In the genomic region with DNA sequence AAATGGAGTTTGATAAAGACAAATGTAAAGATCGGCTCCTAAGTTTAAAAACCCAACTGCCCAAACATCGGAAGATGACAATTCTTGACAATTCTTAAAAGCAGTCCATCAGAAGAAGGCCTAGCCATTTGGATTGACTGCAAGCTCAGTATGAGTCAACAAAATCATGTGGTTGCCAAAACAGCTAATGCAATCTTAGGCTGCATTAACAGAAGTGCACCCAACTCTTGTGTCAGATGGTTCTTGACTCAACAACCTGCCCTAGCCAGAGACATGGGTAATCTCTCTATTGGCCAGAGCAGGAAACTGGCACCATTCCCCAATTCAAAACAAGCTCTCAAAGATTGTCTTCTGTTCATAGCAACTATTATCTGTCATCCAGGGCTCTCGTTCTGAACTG, we compare ENCODE assay signal across 13 cellular contexts. TPM values are rescaled to one million over a fixed set of nuclear protein-coding genes. Genes with fewer than 3 reads are reported as not detected.
DNase-seq lines count a peak whose midpoint lies in the region; ATAC-seq and TF ChIP-seq lines count a peak whose summit lies in the region.
"Had no signal": no experiment of that assay in that cellular context is flagged by ENCODE, and none has a peak within 500 bp of the region (broad histone marks: within the 10 kb centered on the region; RNA-seq: fewer than 3 reads in every experiment).

No MANE protein-coding gene starts in this region.

- no peak overlapping the region for H3K4me3 Mint-ChIP-seq in WTC11
- H3K4me3 Mint-ChIP-seq: activated B cell treated with CpG ODN at 0.5 μM for 24 hours; activated naive CD4-positive, alpha-beta T cell treated with anti-CD3 and anti-CD28 coated beads, Interleukin-2, amount 50 U/mL, for 24 hours had no signal

- no peaks in the 10 kb centered on the region for H3K36me3 Mint-ChIP-seq in WTC11
- H3K36me3 Mint-ChIP-seq: activated naive CD4-positive, alpha-beta T cell treated with anti-CD3 and anti-CD28 coated beads, Interleukin-2, amount 50 U/mL, for 24 hours had no signal

- WGBS in gastroesophageal sphincter (ENCODE audit: low coverage in 1 of 2), 2 donors: 56% methylated on average over 3 of the region's 3 CpGs; no CpG with 5 or more reads in 1 of the 2 donors

- H3K4me3 ChIP-seq in left ventricle myocardium inferior: no peak overlapping the region
- H3K4me3 ChIP-seq in gastroesophageal sphincter: no peak overlapping the region
- no peak overlapping the region for H3K4me3 ChIP-seq in dorsolateral prefrontal cortex

- H3K4me1 ChIP-seq in left ventricle myocardium inferior (peaks cover 9% of the 10 kb centered on the region), gastroesophageal sphincter (peaks cover 0 to 7% (median 0%) of the 10 kb centered on the region in 3 donors)

- H3K27me3 Mint-ChIP-seq in WTC11 (ENCODE audit: low read depth): no peaks in the 10 kb centered on the region; the same call in 1 of the 2 replicates
- H3K27me3 Mint-ChIP-seq: activated B cell treated with CpG ODN at 0.5 μM for 24 hours; activated naive CD4-positive, alpha-beta T cell treated with anti-CD3 and anti-CD28 coated beads, Interleukin-2, amount 50 U/mL, for 24 hours had no signal

- H3K4me1 Mint-ChIP-seq in WTC11: no peaks in the 10 kb centered on the region

- no peak overlapping the region for H3K27ac Mint-ChIP-seq in WTC11
- H3K27ac Mint-ChIP-seq: activated B cell treated with CpG ODN at 0.5 μM for 24 hours; activated naive CD4-positive, alpha-beta T cell treated with anti-CD3 and anti-CD28 coated beads, Interleukin-2, amount 50 U/mL, for 24 hours had no signal

- no peak for TF ChIP-seq EP300 in gastroesophageal sphincter (IDR thresholded peaks at IDR 0.05)

- CTCF ChIA-PET in WTC11 (lab: Charles Lee): interaction anchor here (2.1 kb wide), 1 partner anchor 9 kb away, joined by 7 read pairs; no protein-coding TSS in a partner anchor

- no peaks in the 10 kb centered on the region for H3K9me3 Mint-ChIP-seq in WTC11
- H3K9me3 Mint-ChIP-seq: activated B cell treated with CpG ODN at 0.5 μM for 24 hours; activated naive CD4-positive, alpha-beta T cell treated with anti-CD3 and anti-CD28 coated beads, Interleukin-2, amount 50 U/mL, for 24 hours had no signal

- H3K27ac ChIP-seq in left ventricle myocardium inferior (replicated peaks): no peak overlapping the region
- no peak overlapping the region for H3K27ac ChIP-seq in gastroesophageal sphincter
- peak overlapping the region; percentile 27 for H3K27ac ChIP-seq in temporal lobe (ENCODE audit: low read depth, low read length)
- H3K27ac ChIP-seq in dorsolateral prefrontal cortex: peak overlapping the region in 29 of 59 donors; percentile 2 to 94 (median 63)
- H3K27ac ChIP-seq: C4-2B had no signal

- peak; percentile 77 for ATAC-seq in Right ventricle myocardium superior (ENCODE audit: poor library complexity)
- ATAC-seq in gastroesophageal sphincter: peak; percentile 87
- no peak for ATAC-seq in HG02642 (IDR thresholded peaks at IDR 0.05; ENCODE audit: poor library complexity, unreplicated experiment)
- ATAC-seq in WTC11: no peak

- DNase-seq in Right ventricle myocardium superior (no peak), left ventricle myocardium inferior (no peak), SKM-1 (lab: John Stamatoyannopoulos, UW; ENCODE audit: unreplicated experiment) (peak; percentile 58), dorsolateral prefrontal cortex (no peak), WTC11 (ENCODE audit: low spot score) (no peak)
- DNase-seq: activated B cell treated with CpG ODN at 0.5 μM for 24 hours; NCI-H82; stimulated activated CD4-positive, alpha-beta T cell treated with anti-CD3 and anti-CD28 coated beads, Interleukin-4, amount 100 ng/mL, for 24 hours had no signal

- H3K9me3 ChIP-seq in left ventricle myocardium inferior (replicated peaks) (no peaks in the 10 kb centered on the region), gastroesophageal sphincter (no peaks in the 10 kb centered on the region)

- H3K27me3 ChIP-seq in left ventricle myocardium inferior (ENCODE audit: low read depth) (no peaks in the 10 kb centered on the region), gastroesophageal sphincter (no peaks in the 10 kb centered on the region), dorsolateral prefrontal cortex (no peaks in the 10 kb centered on the region)

- POLR2A ChIA-PET in WTC11 (lab: Charles Lee): no interaction called here

- H3K36me3 ChIP-seq in left ventricle myocardium inferior: no peaks in the 10 kb centered on the region
- no peaks in the 10 kb centered on the region for H3K36me3 ChIP-seq in gastroesophageal sphincter

- intact Hi-C loops in Right ventricle myocardium superior (cut with DNase I): no loop called here
- intact Hi-C loops in left ventricle myocardium inferior (cut with micrococcal nuclease): loop anchor here (10.0 kb wide), 1 partner anchor 135 kb away; no protein-coding TSS in a partner anchor
- intact Hi-C loops in dorsolateral prefrontal cortex (cut with DNase I): no loop called here

- no peak for TF ChIP-seq POLR2A in gastroesophageal sphincter (IDR thresholded peaks at IDR 0.05)

- TF ChIP-seq CTCF in left ventricle myocardium inferior (IDR thresholded peaks at IDR 0.05; ENCODE audit: borderline replicate concordance): no peak
- no peak for TF ChIP-seq CTCF in gastroesophageal sphincter (IDR thresholded peaks at IDR 0.05)
- TF ChIP-seq CTCF in dorsolateral prefrontal cortex (IDR thresholded peaks at IDR 0.05 in 54 of 56, conservative IDR thresholded peaks at IDR 0.05 in 2 of 56; ENCODE audit: low read depth in 1 of 56, partially characterized antibody in 56 of 56): no peak
- TF ChIP-seq CTCF in WTC11 (IDR thresholded peaks at IDR 0.05): no peak

TF ChIP-seq in WTC11, 78 proteins besides CTCF, POLR2A, EP300 and RAD21 (continues in another document):
- TF ChIP-seq, protein P1, sequence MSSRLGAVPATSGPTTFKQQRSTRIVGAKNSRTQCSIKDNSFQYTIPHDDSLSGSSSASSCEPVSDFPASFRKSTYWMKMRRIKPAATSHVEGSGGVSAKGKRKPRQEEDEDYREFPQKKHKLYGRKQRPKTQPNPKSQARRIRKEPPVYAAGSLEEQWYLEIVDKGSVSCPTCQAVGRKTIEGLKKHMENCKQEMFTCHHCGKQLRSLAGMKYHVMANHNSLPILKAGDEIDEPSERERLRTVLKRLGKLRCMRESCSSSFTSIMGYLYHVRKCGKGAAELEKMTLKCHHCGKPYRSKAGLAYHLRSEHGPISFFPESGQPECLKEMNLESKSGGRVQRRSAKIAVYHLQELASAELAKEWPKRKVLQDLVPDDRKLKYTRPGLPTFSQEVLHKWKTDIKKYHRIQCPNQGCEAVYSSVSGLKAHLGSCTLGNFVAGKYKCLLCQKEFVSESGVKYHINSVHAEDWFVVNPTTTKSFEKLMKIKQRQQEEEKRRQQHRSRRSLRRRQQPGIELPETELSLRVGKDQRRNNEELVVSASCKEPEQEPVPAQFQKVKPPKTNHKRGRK (CRISPR knock-in tag; IDR thresholded peaks at IDR 0.05; ENCODE audit: borderline replicate concordance): no peak
- TF ChIP-seq, protein P2, sequence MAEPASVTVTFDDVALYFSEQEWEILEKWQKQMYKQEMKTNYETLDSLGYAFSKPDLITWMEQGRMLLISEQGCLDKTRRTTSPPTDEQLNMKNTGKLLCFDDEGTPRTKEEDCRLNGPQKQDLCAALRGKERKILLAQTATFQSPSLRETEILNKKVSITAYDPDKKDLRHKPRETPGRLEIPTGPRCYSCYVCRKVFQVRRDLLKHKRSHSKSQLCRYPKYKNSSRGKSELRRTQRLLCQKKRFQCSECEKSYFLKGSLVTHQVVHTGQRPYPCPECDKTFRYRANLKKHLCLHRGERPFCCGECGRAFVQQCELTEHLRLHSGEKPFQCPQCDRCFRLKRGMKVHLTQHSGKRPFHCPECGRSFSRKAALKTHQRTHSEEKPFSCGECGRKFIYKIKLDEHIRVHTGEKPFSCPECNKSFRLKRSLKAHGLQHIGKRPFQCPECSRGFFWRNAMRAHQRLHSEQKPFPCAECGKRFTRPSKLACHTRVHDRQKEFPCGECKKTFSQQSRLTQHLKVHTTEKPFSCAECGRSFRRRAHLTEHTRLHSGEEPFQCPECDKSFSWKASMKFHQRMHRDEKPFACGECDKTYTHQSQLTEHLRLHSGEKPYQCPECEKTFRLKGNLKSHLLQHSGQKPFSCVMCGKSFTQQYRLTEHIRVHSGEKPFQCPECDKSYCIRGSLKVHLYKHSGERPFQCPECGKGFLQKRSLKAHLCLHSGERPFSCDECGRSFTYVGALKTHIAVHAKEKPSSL (CRISPR knock-in tag; conservative IDR thresholded peaks at IDR 0.05): no peak
- no peak for TF ChIP-seq HMGA2 (CRISPR knock-in tag; IDR thresholded peaks at IDR 0.05)
- TF ChIP-seq CBFB (CRISPR knock-in tag; IDR thresholded peaks at IDR 0.05; ENCODE audit: low read depth): no peak
- TF ChIP-seq TCF7 (CRISPR knock-in tag; IDR thresholded peaks at IDR 0.05; ENCODE audit: low read depth): no peak
- no peak for TF ChIP-seq ZNF396 (CRISPR knock-in tag; IDR thresholded peaks at IDR 0.05; ENCODE audit: borderline replicate concordance)
- TF ChIP-seq RORB (CRISPR knock-in tag; IDR thresholded peaks at IDR 0.05): no peak
- TF ChIP-seq SOX15 (CRISPR knock-in tag; IDR thresholded peaks at IDR 0.05): no peak
- no peak for TF ChIP-seq ZBTB21 (CRISPR knock-in tag; IDR thresholded peaks at IDR 0.05; ENCODE audit: borderline replicate concordance)
- TF ChIP-seq, protein P3, sequence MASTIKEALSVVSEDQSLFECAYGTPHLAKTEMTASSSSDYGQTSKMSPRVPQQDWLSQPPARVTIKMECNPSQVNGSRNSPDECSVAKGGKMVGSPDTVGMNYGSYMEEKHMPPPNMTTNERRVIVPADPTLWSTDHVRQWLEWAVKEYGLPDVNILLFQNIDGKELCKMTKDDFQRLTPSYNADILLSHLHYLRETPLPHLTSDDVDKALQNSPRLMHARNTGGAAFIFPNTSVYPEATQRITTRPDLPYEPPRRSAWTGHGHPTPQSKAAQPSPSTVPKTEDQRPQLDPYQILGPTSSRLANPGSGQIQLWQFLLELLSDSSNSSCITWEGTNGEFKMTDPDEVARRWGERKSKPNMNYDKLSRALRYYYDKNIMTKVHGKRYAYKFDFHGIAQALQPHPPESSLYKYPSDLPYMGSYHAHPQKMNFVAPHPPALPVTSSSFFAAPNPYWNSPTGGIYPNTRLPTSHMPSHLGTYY (CRISPR knock-in tag; IDR thresholded peaks at IDR 0.05): no peak

RNA-seq across cellular contexts. Expression of a gene that starts 9.9 kb away (rescaled TPM):
- total RNA-seq in Right ventricle myocardium superior: 5.7 TPM
- 4.5 TPM for total RNA-seq in left ventricle myocardium inferior
- total RNA-seq in gastroesophageal sphincter: 10 to 100 TPM in 2 of 4 donors, 1 to 10 TPM in 2; 3.7 to 22.0 (median 13.8) TPM
- total RNA-seq in temporal lobe: 1.7 TPM
- 10 to 100 TPM in 3 of 120 experiments, 1 to 10 TPM in 117; 1.1 to 14.5 (median 3.5) TPM for total RNA-seq in dorsolateral prefrontal cortex
- 0.25 to 0.52 TPM (median 0.41 TPM) in 3 replicates for total RNA-seq in WTC11 (2021)

RNA-seq across cellular contexts. Expression of a gene that starts 35.4 kb away (rescaled TPM):
- total RNA-seq in Right ventricle myocardium superior (32.9 TPM), left ventricle myocardium inferior (33.6 TPM), gastroesophageal sphincter (100 to 1,000 TPM in 2 of 4 donors, 10 to 100 TPM in 2; 66.8 to 154 (median 87.5) TPM), temporal lobe (66.4 TPM), dorsolateral prefrontal cortex (10 to 100 TPM; 31.6 to 78.5 (median 50.0) TPM), WTC11 (2021) (51.7 to 60.9 TPM (median 56.8 TPM) in 3 replicates)

RNA-seq across cellular contexts. Expression of a gene that starts 53.0 kb away (rescaled TPM):
- total RNA-seq in Right ventricle myocardium superior: not detected
- total RNA-seq in left ventricle myocardium inferior: 0.11 TPM
- not detected for total RNA-seq in gastroesophageal sphincter
- not detected for total RNA-seq in temporal lobe
- total RNA-seq in dorsolateral prefrontal cortex: not detected
- total RNA-seq in WTC11 (2021): not detected in 3 replicates
- total RNA-seq: activated B cell treated with CpG ODN at 0.5 μM for 24 hours had no signal

Comparison
In these comparisons a context has a peak if more than half of its experiments do, and no peak if none do; other contexts are left out.
1. ATAC-seq: peak in Right ventricle myocardium superior (single experiment) and gastroesophageal sphincter (single experiment); none in HG02642 (single experiment) and WTC11 (single experiment).